ENCODE assay signal across 23 cellular contexts in genomic region chr7:55107946-55108345, GRCh38.
DNase-seq lines count a peak whose midpoint lies in the region; ATAC-seq, FAIRE-seq and TF ChIP-seq lines count a peak whose summit lies in the region.
"Had no signal": no experiment of that assay in that cellular context is flagged by ENCODE, and none has a peak within 500 bp of the region (broad histone marks: within the 10 kb centered on the region; RNA-seq: fewer than 3 reads in every experiment).

No MANE protein-coding gene starts in this region.

- peak overlapping the region; percentile 42 for H3K9ac ChIP-seq in keratinocyte (ENCODE audit: control insufficient read depth, extremely low read depth, insufficient read depth, low read length)
- no peak overlapping the region for H3K9ac ChIP-seq in colonic mucosa (ENCODE audit: low read depth in 2 of 2, low read length in 2 of 2)

- FAIRE-seq in keratinocyte (lab: Jason Lieb, UNC), result peak; percentile 66

- POLR2A ChIA-PET in Panc1 (lab: Charles Lee), result no interaction called here

- TF ChIP-seq POLR2A in heart left ventricle (IDR thresholded peaks at IDR 0.05), result no peak

- H3K27me3 ChIP-seq in Panc1 (ENCODE audit: control insufficient read depth, insufficient read depth, low read length), result no peaks in the 10 kb centered on the region
- H3K27me3 ChIP-seq in keratinocyte (ENCODE audit: control insufficient read depth, extremely low read depth, insufficient read depth, low read length), result no peaks in the 10 kb centered on the region
- H3K27me3 ChIP-seq in heart left ventricle, result no peaks in the 10 kb centered on the region
- no peaks in the 10 kb centered on the region for H3K27me3 ChIP-seq in colonic mucosa
- H3K27me3 ChIP-seq: brain microvascular endothelial cell, sigmoid colon had no signal

- H3K4me3 Mint-ChIP-seq in brain, result no peak overlapping the region
- H3K4me3 Mint-ChIP-seq: activated CD8-positive, alpha-beta memory T cell treated with anti-CD3 and anti-CD28 coated beads, Interleukin-2, amount 10 ng/mL, durations not matched to agents 7 days and 5 days; endodermal cell had no signal

- H3K79me2 ChIP-seq in keratinocyte (ENCODE audit: control insufficient read depth, insufficient read depth, low read length), result peaks cover 85% of the 10 kb centered on the region

- WGBS in heart left ventricle, 4 donors, result 95 to 99% (median 98%) methylated on average over 4 of the region's 4 CpGs

- no peaks in the 10 kb centered on the region for H3K9me3 ChIP-seq in Panc1 (ENCODE audit: control insufficient read depth, insufficient read depth, low read depth, low read length)
- no peaks in the 10 kb centered on the region for H3K9me3 ChIP-seq in keratinocyte (ENCODE audit: control insufficient read depth, low read depth, low read length)
- no peaks in the 10 kb centered on the region for H3K9me3 ChIP-seq in heart left ventricle
- H3K9me3 ChIP-seq in colonic mucosa, result no peaks in the 10 kb centered on the region
- H3K9me3 ChIP-seq: left ventricle myocardium inferior, sigmoid colon had no signal

- H3K9me3 Mint-ChIP-seq in brain, result peaks cover 0 to 3% (median 0%) of the 10 kb centered on the region in 5 experiments
- H3K9me3 Mint-ChIP-seq: activated naive CD4-positive, alpha-beta T cell treated with anti-CD3 and anti-CD28 coated beads, Interleukin-2, amount 50 U/mL, for 72 hours; endodermal cell had no signal

- no peaks in the 10 kb centered on the region for H3K27me3 Mint-ChIP-seq in brain

- dilution Hi-C loops in keratinocyte (cut with MboI; ENCODE audit: extremely low pct_ligation_motif_present, low sequenced_read_pairs), result no loop called here

- no peak for DNase-seq in Panc1 (ENCODE audit: low read depth, low spot score)
- no peak for DNase-seq in keratinocyte (ENCODE audit: low read depth, low spot score)
- DNase-seq in heart left ventricle, result no peak
- no peak for DNase-seq in activated gamma-delta T cell (lab: John Stamatoyannopoulos, UW)
- DNase-seq in SKM-1 (lab: John Stamatoyannopoulos, UW; ENCODE audit: unreplicated experiment), result no peak
- DNase-seq in colonic mucosa, result no peak
- DNase-seq: activated CD4-positive, alpha-beta T cell treated with anti-CD3 and anti-CD28 coated beads for 4 hours; activated CD8-positive, alpha-beta memory T cell treated with anti-CD3 and anti-CD28 coated beads, Interleukin-2, amount 10 ng/mL, durations not matched to agents 7 days and 5 days; brain microvascular endothelial cell; EL; KBM-7; left ventricle myocardium inferior; NCI-H1694 treated with DMSO at 0.1 percent for 48 hours; NCI-H69; posterior cingulate gyrus; SIG-M5; sigmoid colon; stimulated activated CD8-positive, alpha-beta memory T cell treated with anti-CD3 and anti-CD28 coated beads, Interleukin-4, amount 100 ng/mL, for 48 hours had no signal

- intact Hi-C loops in Panc1 (cut with micrococcal nuclease; ENCODE audit: unreplicated experiment) (no loop called here), heart left ventricle (cut with DNase I) (no loop called here), colonic mucosa (cut with DNase I) (no loop called here)

- in situ Hi-C loops in Panc1 (cut with HindIII; ENCODE audit: low pct_unique_long_range_greater_than_20kb, low sequenced_read_pairs), result no loop called here

- ATAC-seq in Panc1 (no peak), heart left ventricle (no peak)
- ATAC-seq: activated CD8-positive, alpha-beta memory T cell treated with anti-CD3 and anti-CD28 coated beads, Interleukin-2, amount 10 ng/mL, durations not matched to agents 7 days and 5 days; activated naive CD4-positive, alpha-beta T cell treated with anti-CD3 and anti-CD28 coated beads, Interleukin-2, amount 50 U/mL, for 72 hours had no signal

- H3K4me1 ChIP-seq in Panc1 (ENCODE audit: control insufficient read depth, insufficient read depth, low read length) (peaks cover 75% of the 10 kb centered on the region), keratinocyte (ENCODE audit: control insufficient read depth, extremely low read depth, insufficient read depth, low read length) (peaks cover 98% of the 10 kb centered on the region), heart left ventricle (peaks cover 0 to 19% (median 0%) of the 10 kb centered on the region in 12 donors), colonic mucosa (no peaks in the 10 kb centered on the region)

- no peak for TF ChIP-seq CTCF in C4-2B (conservative IDR thresholded peaks at IDR 0.05)
- TF ChIP-seq CTCF in Panc1 (IDR thresholded peaks at IDR 0.05), result no peak
- no peak for TF ChIP-seq CTCF in brain (conservative IDR thresholded peaks at IDR 0.05)
- TF ChIP-seq CTCF in keratinocyte (optimal IDR thresholded peaks at IDR 0.05 in 1 of 3, IDR thresholded peaks at IDR 0.05 in 1 of 3, conservative IDR thresholded peaks at IDR 0.05 in 1 of 3; ENCODE audit: extremely low read depth in 1 of 3, insufficient read depth in 2 of 3, low read length in 3 of 3), result no peak
- no peak for TF ChIP-seq CTCF in heart left ventricle (IDR thresholded peaks at IDR 0.05)
- no peak for TF ChIP-seq CTCF in colonic mucosa (IDR thresholded peaks at IDR 0.05)

- H3K9me1 ChIP-seq in keratinocyte (ENCODE audit: control insufficient read depth, extremely low read depth, insufficient read depth, low read length), result peaks cover 10% of the 10 kb centered on the region

- peak overlapping the region; percentile 73; the same call in 1 of the 2 replicates for H3K27ac ChIP-seq in C4-2B
- H3K27ac ChIP-seq in Panc1 (ENCODE audit: low read length), result peak overlapping the region; percentile 62
- peak overlapping the region; percentile 91 for H3K27ac ChIP-seq in keratinocyte (ENCODE audit: control insufficient read depth, insufficient read depth, low read length)
- H3K27ac ChIP-seq in heart left ventricle, result no peak overlapping the region
- H3K27ac ChIP-seq in colonic mucosa, result no peak overlapping the region
- H3K27ac ChIP-seq: brain microvascular endothelial cell, coronary artery, left ventricle myocardium inferior, sigmoid colon had no signal

- CTCF ChIA-PET in Panc1 (lab: Charles Lee), result no interaction called here

- no peaks in the 10 kb centered on the region for H3K36me3 ChIP-seq in Panc1 (ENCODE audit: control insufficient read depth, insufficient read depth, low read length)
- H3K36me3 ChIP-seq in keratinocyte (ENCODE audit: control insufficient read depth in 2 of 2, extremely low read depth in 1 of 2, insufficient read depth in 2 of 2, low read length in 2 of 2), result peaks cover 3 to 17% of the 10 kb centered on the region in 2 experiments
- no peaks in the 10 kb centered on the region for H3K36me3 ChIP-seq in heart left ventricle
- no peaks in the 10 kb centered on the region for H3K36me3 ChIP-seq in colonic mucosa
- H3K36me3 ChIP-seq: brain microvascular endothelial cell, left ventricle myocardium inferior, sigmoid colon had no signal

- BruUV-seq in Panc1 (replicated peaks; lab: Mats Ljungman, UMichigan), result no TSS peak

- H2AFZ ChIP-seq in keratinocyte (ENCODE audit: control insufficient read depth, low read length), result no peak overlapping the region

- no peaks in the 10 kb centered on the region for H3K36me3 Mint-ChIP-seq in brain
- H3K36me3 Mint-ChIP-seq: activated CD8-positive, alpha-beta memory T cell treated with anti-CD3 and anti-CD28 coated beads, Interleukin-2, amount 10 ng/mL, durations not matched to agents 7 days and 5 days; activated naive CD4-positive, alpha-beta T cell treated with anti-CD3 and anti-CD28 coated beads, Interleukin-2, amount 50 U/mL, for 72 hours had no signal

- H3K27ac Mint-ChIP-seq in brain, result peak overlapping the region in 3 of 5 experiments; percentile 82 to 95 (median 91)
- H3K27ac Mint-ChIP-seq: activated CD8-positive, alpha-beta memory T cell treated with anti-CD3 and anti-CD28 coated beads, Interleukin-2, amount 10 ng/mL, durations not matched to agents 7 days and 5 days; activated naive CD4-positive, alpha-beta T cell treated with anti-CD3 and anti-CD28 coated beads, Interleukin-2, amount 50 U/mL, for 72 hours; endodermal cell had no signal

- peaks cover 14% of the 10 kb centered on the region for H4K20me1 ChIP-seq in keratinocyte (ENCODE audit: control insufficient read depth, extremely low read depth, insufficient read depth, low read length)

- peaks cover 78% of the 10 kb centered on the region for H3K4me1 Mint-ChIP-seq in brain
- H3K4me1 Mint-ChIP-seq: activated CD8-positive, alpha-beta memory T cell treated with anti-CD3 and anti-CD28 coated beads, Interleukin-2, amount 10 ng/mL, durations not matched to agents 7 days and 5 days had no signal

- H3K4me3 ChIP-seq in Panc1 (ENCODE audit: low read depth in 2 of 2, low read length in 2 of 2), result no peak overlapping the region
- H3K4me3 ChIP-seq in keratinocyte (ENCODE audit: control insufficient read depth in 2 of 3, extremely low read depth in 1 of 3, insufficient read depth in 2 of 3, low read depth in 1 of 3, low read length in 3 of 3), result no peak overlapping the region
- H3K4me3 ChIP-seq in heart left ventricle, result no peak overlapping the region
- H3K4me3 ChIP-seq in colonic mucosa, result no peak overlapping the region
- H3K4me3 ChIP-seq: coronary artery, left ventricle myocardium inferior, sigmoid colon had no signal

- H3K4me2 ChIP-seq in keratinocyte (ENCODE audit: control insufficient read depth, extremely low read depth, insufficient read depth, low read depth, low read length), result peak overlapping the region; percentile 83

Comparison
In these comparisons a context has a peak if more than half of its experiments do, and no peak if none do; other contexts are left out.
1. H3K27ac ChIP-seq: peak in C4-2B (single experiment), Panc1 (single experiment) and keratinocyte (single experiment); none in heart left ventricle (0 of 12) and colonic mucosa (single experiment).